Comparison of ENCODE assay signal across 26 cellular contexts in genomic region chr3:127578168-127578567, GRCh38. TPM values are rescaled to one million over a fixed set of nuclear protein-coding genes. Genes with fewer than 3 reads are reported as not detected.
DNase-seq lines count a peak whose midpoint lies in the region; ATAC-seq, FAIRE-seq and TF ChIP-seq lines count a peak whose summit lies in the region.
"Had no signal": no experiment of that assay in that cellular context is flagged by ENCODE, and none has a peak within 500 bp of the region (broad histone marks: within the 10 kb centered on the region; RNA-seq: fewer than 3 reads in every experiment).

No MANE protein-coding gene starts in this region.

- BruUV-seq in HepG2 (replicated peaks; lab: Mats Ljungman, UMichigan) (no TSS peak), PC-3 (replicated peaks; lab: Mats Ljungman, UMichigan) (no TSS peak)

- H3K27ac ChIP-seq in HepG2 (ENCODE audit: extremely low read length, insufficient read depth, low read length), result no peak overlapping the region
- H3K27ac ChIP-seq in right lobe of liver, result no peak overlapping the region
- H3K27ac ChIP-seq in RWPE1, result peak overlapping the region; percentile 59
- no peak overlapping the region for H3K27ac ChIP-seq in osteoblast (ENCODE audit: low read depth, low read length)
- no peak overlapping the region for H3K27ac ChIP-seq in neural progenitor cell
- H3K27ac ChIP-seq in CD8-positive, alpha-beta memory T cell (ENCODE audit: low read depth, low read length), result no peak overlapping the region
- no peak overlapping the region for H3K27ac ChIP-seq in PC-3 (ENCODE audit: low read length)
- H3K27ac ChIP-seq: A549; BLaER1 treated with 17β-estradiol and CSF1 and Interleukin-3, amounts not matched to agents 10 nM and 100 nM had no signal

- no peaks in the 10 kb centered on the region for H3K9me3 Mint-ChIP-seq in neural progenitor cell
- no peaks in the 10 kb centered on the region for H3K9me3 Mint-ChIP-seq in CD8-positive, alpha-beta memory T cell
- H3K9me3 Mint-ChIP-seq: CD14-positive monocyte; CD4-positive, alpha-beta T cell; GM23338; H9; HFFc6 had no signal

- TF ChIP-seq RAD21 in HepG2 (CRISPR knock-in tag; IDR thresholded peaks at IDR 0.05), result no peak

- DNase-seq in HepG2 (ENCODE audit: low spot score) (no peak), right lobe of liver (no peak), RWPE1 (ENCODE audit: low spot score) (no peak), osteoblast (ENCODE audit: insufficient read length, low spot score, missing footprints) (peak; percentile 38), neural progenitor cell (ENCODE audit: low spot score) (no peak), PC-3 (no peak)
- no peak for DNase-seq in CD8-positive, alpha-beta memory T cell
- DNase-seq: 8988T; ACHN; AML-193; BE2C; CD4-positive, alpha-beta T cell; DMS 273 treated with DMSO at 0.1 percent for 48 hours; DMS79; EL; GDM1; H9; HFFc6 had no signal

- H3K27me3 ChIP-seq in HepG2 (ENCODE audit: control insufficient read depth in 1 of 2, insufficient read depth in 2 of 2, low read length in 2 of 2) (no peaks in the 10 kb centered on the region), right lobe of liver (no peaks in the 10 kb centered on the region), osteoblast (ENCODE audit: insufficient read depth, low read length) (no peaks in the 10 kb centered on the region), neural progenitor cell (no peaks in the 10 kb centered on the region), PC-3 (ENCODE audit: low read length) (no peaks in the 10 kb centered on the region)
- no peaks in the 10 kb centered on the region for H3K27me3 ChIP-seq in CD8-positive, alpha-beta memory T cell (ENCODE audit: insufficient read depth, low read length, poor library complexity, severe bottlenecking)
- H3K27me3 ChIP-seq: BE2C; BLaER1 treated with 17β-estradiol and CSF1 and Interleukin-3, amounts not matched to agents 10 nM and 100 nM had no signal

- H3K4me1 Mint-ChIP-seq in neural progenitor cell, result peaks cover 15% of the 10 kb centered on the region
- peaks cover 15 to 43% (median 25%) of the 10 kb centered on the region in 3 donors for H3K4me1 Mint-ChIP-seq in CD8-positive, alpha-beta memory T cell
- H3K4me1 Mint-ChIP-seq: GM23338 had no signal

- peaks cover 15 to 30% of the 10 kb centered on the region in 2 experiments; a peak in 4 of 5 replicates for H3K36me3 ChIP-seq in HepG2 (replicated peaks in 1 of 2; ENCODE audit: control insufficient read depth in 1 of 2, insufficient read depth in 2 of 2, low read length in 2 of 2)
- peaks cover 0 to 8% (median 3%) of the 10 kb centered on the region in 4 donors for H3K36me3 ChIP-seq in right lobe of liver
- H3K36me3 ChIP-seq in osteoblast (ENCODE audit: insufficient read depth, low read length), result peaks cover 34% of the 10 kb centered on the region
- no peaks in the 10 kb centered on the region for H3K36me3 ChIP-seq in neural progenitor cell
- H3K36me3 ChIP-seq in CD8-positive, alpha-beta memory T cell (ENCODE audit: insufficient read depth, low read length), result peaks cover 7% of the 10 kb centered on the region
- H3K36me3 ChIP-seq in PC-3 (ENCODE audit: low read depth, low read length), result peaks cover 8% of the 10 kb centered on the region; the same call in 1 of the 2 replicates

- no peak for TF ChIP-seq POLR2A in HepG2 (IDR thresholded peaks at IDR 0.05; ENCODE audit: insufficient read depth in 1 of 2, low read depth in 2 of 2, low read length in 2 of 2)
- no peak for TF ChIP-seq POLR2A in right lobe of liver (IDR thresholded peaks at IDR 0.05)

- ATAC-seq in HepG2 (no peak), right lobe of liver (no peak), PC-3 (no peak)
- ATAC-seq: A549, GM12878, GM23338, HCT116 had no signal

- no peak overlapping the region for H3K27ac Mint-ChIP-seq in neural progenitor cell
- peak overlapping the region in 1 of 8 donors; percentile 40 for H3K27ac Mint-ChIP-seq in CD8-positive, alpha-beta memory T cell
- H3K27ac Mint-ChIP-seq: GM23338, H9, HFFc6 had no signal

- no peaks in the 10 kb centered on the region for H3K9me3 ChIP-seq in HepG2 (ENCODE audit: low read length)
- H3K9me3 ChIP-seq in right lobe of liver, result no peaks in the 10 kb centered on the region
- H3K9me3 ChIP-seq in osteoblast (ENCODE audit: low read depth, low read length), result no peaks in the 10 kb centered on the region
- H3K9me3 ChIP-seq in neural progenitor cell (ENCODE audit: low read depth), result no peaks in the 10 kb centered on the region
- H3K9me3 ChIP-seq in CD8-positive, alpha-beta memory T cell (ENCODE audit: low read length), result no peaks in the 10 kb centered on the region
- no peaks in the 10 kb centered on the region for H3K9me3 ChIP-seq in PC-3 (ENCODE audit: low read length)
- H3K9me3 ChIP-seq: A549; BE2C; BLaER1 treated with 17β-estradiol and CSF1 and Interleukin-3, amounts not matched to agents 10 nM and 100 nM had no signal

- in situ Hi-C loops in HepG2 (cut with HindIII; ENCODE audit: extremely low pct_ligation_motif_present, low pct_unique_long_range_greater_than_20kb), result loop anchor here (10.0 kb wide), 1 partner anchor 237 kb away; no protein-coding TSS in a partner anchor

- H3K9ac ChIP-seq in HepG2 (ENCODE audit: insufficient read depth, low read depth, low read length) (no peak overlapping the region), neural progenitor cell (no peak overlapping the region), PC-3 (ENCODE audit: low read length) (no peak overlapping the region)
- H3K9ac ChIP-seq: BLaER1 treated with 17β-estradiol and CSF1 and Interleukin-3, amounts not matched to agents 10 nM and 100 nM had no signal

- H3K4me1 ChIP-seq in HepG2 (ENCODE audit: insufficient read depth, low read length) (no peaks in the 10 kb centered on the region), right lobe of liver (no peaks in the 10 kb centered on the region), osteoblast (ENCODE audit: insufficient read depth, low read length) (no peaks in the 10 kb centered on the region), neural progenitor cell (peaks cover 4% of the 10 kb centered on the region), PC-3 (ENCODE audit: insufficient read depth, low read length) (no peaks in the 10 kb centered on the region)
- H3K4me1 ChIP-seq in CD8-positive, alpha-beta memory T cell (ENCODE audit: insufficient read depth, low read length), result peaks cover 8% of the 10 kb centered on the region
- H3K4me1 ChIP-seq: BE2C had no signal

- no peak overlapping the region for H3K4me2 ChIP-seq in HepG2 (ENCODE audit: low read depth, low read length)
- no peak overlapping the region for H3K4me2 ChIP-seq in osteoblast (ENCODE audit: insufficient read depth, low read length)
- no peak overlapping the region for H3K4me2 ChIP-seq in neural progenitor cell
- H3K4me2 ChIP-seq in PC-3 (ENCODE audit: low read length), result no peak overlapping the region
- H3K4me2 ChIP-seq: A549; BLaER1 treated with 17β-estradiol and CSF1 and Interleukin-3, amounts not matched to agents 10 nM and 100 nM; GM23338 had no signal

- H3F3A ChIP-seq in neural progenitor cell (ENCODE audit: low read depth) (no peaks in the 10 kb centered on the region), PC-3 (ENCODE audit: low read length, unreplicated experiment) (no peaks in the 10 kb centered on the region)

- peaks cover 7% of the 10 kb centered on the region; the same call in 1 of the 2 replicates for H4K20me1 ChIP-seq in HepG2 (ENCODE audit: insufficient read depth, low read length)
- H4K20me1 ChIP-seq in osteoblast (ENCODE audit: insufficient read depth, low read length), result peaks cover 59% of the 10 kb centered on the region
- peaks cover 15% of the 10 kb centered on the region for H4K20me1 ChIP-seq in neural progenitor cell (ENCODE audit: low read depth)
- H4K20me1 ChIP-seq in PC-3 (ENCODE audit: low read length), result no peaks in the 10 kb centered on the region

- H2AFZ ChIP-seq in HepG2 (ENCODE audit: low read length), result no peak overlapping the region
- no peak overlapping the region for H2AFZ ChIP-seq in osteoblast (ENCODE audit: low read length)
- no peak overlapping the region for H2AFZ ChIP-seq in neural progenitor cell (replicated peaks)
- no peak overlapping the region for H2AFZ ChIP-seq in PC-3 (ENCODE audit: low read length)
- H2AFZ ChIP-seq: GM23338 had no signal

- no peak for TF ChIP-seq CTCF in HepG2 (CRISPR knock-in tag; IDR thresholded peaks at IDR 0.05)
- no peak for TF ChIP-seq CTCF in right lobe of liver (IDR thresholded peaks at IDR 0.05)
- TF ChIP-seq CTCF in RWPE1 (conservative IDR thresholded peaks at IDR 0.05; ENCODE audit: low read depth), result no peak
- no peak for TF ChIP-seq CTCF in osteoblast (IDR thresholded peaks at IDR 0.05; ENCODE audit: extremely low read depth, low read depth, low read length)
- no peak for TF ChIP-seq CTCF in neural progenitor cell (IDR thresholded peaks at IDR 0.05)
- no peak for TF ChIP-seq CTCF in PC-3 (conservative IDR thresholded peaks at IDR 0.05; ENCODE audit: low read depth, low read length)

- intact Hi-C loops in HepG2 (cut with micrococcal nuclease; ENCODE audit: unreplicated experiment), result no loop called here
- intact Hi-C loops in right lobe of liver (cut with DNase I), result no loop called here
- intact Hi-C loops in PC-3 (cut with micrococcal nuclease), result no loop called here

- H3K27me3 Mint-ChIP-seq in neural progenitor cell (ENCODE audit: insufficient read depth, low read depth), result peaks cover 3% of the 10 kb centered on the region
- no peaks in the 10 kb centered on the region for H3K27me3 Mint-ChIP-seq in CD8-positive, alpha-beta memory T cell
- H3K27me3 Mint-ChIP-seq: CD4-positive, alpha-beta T cell had no signal

- H3K79me2 ChIP-seq in HepG2 (ENCODE audit: insufficient read depth, low read length), result no peaks in the 10 kb centered on the region
- H3K79me2 ChIP-seq in osteoblast (ENCODE audit: insufficient read depth, low read length), result peaks cover 68% of the 10 kb centered on the region
- no peaks in the 10 kb centered on the region for H3K79me2 ChIP-seq in neural progenitor cell (ENCODE audit: low read depth)
- H3K79me2 ChIP-seq in PC-3 (ENCODE audit: low read length), result no peaks in the 10 kb centered on the region

- POLR2A ChIA-PET in HepG2 (lab: Yijun Ruan, JAX), result interaction anchor here (1.0 kb wide), 1 partner anchor 20 kb away, joined by 3 read pairs; the partner anchor contains the start of gene MCM2
- POLR2A ChIA-PET in RWPE1 (lab: Yijun Ruan, JAX; ENCODE audit: low non-redundant PET), result no interaction called here
- POLR2A ChIA-PET in CD8-positive, alpha-beta memory T cell (lab: Charles Lee), result no interaction called here
- POLR2A ChIA-PET in PC-3 (lab: Charles Lee; ENCODE audit: unreplicated experiment), result no interaction called here

- no peak for FAIRE-seq in HepG2 (lab: Jason Lieb, UNC)
- FAIRE-seq: A549, D721Med, GM12878, GM19239 had no signal

- CTCF ChIA-PET in HepG2 (lab: Yijun Ruan, JAX; ENCODE audit: low intra/inter-chr PET ratio, low total read pairs), result no interaction called here
- CTCF ChIA-PET in RWPE1 (lab: Yijun Ruan, JAX), result no interaction called here
- CTCF ChIA-PET in CD8-positive, alpha-beta memory T cell (lab: Charles Lee), result interaction anchor here (2.2 kb wide), 1 partner anchor 20 kb away, joined by 6 read pairs; the partner anchor contains the start of gene MCM2
- CTCF ChIA-PET in PC-3 (lab: Charles Lee), result no interaction called here

- TF ChIP-seq EP300 in HepG2 (IDR thresholded peaks at IDR 0.05; ENCODE audit: low read depth in 2 of 2, low read length in 2 of 2) (no peak), HepG2 (CRISPR knock-in tag; IDR thresholded peaks at IDR 0.05; ENCODE audit: borderline replicate concordance) (no peak)

- H3K4me3 ChIP-seq in HepG2 (replicated peaks in 1 of 3; ENCODE audit: insufficient read depth in 1 of 3, low read depth in 2 of 3, low read length in 3 of 3) (no peak overlapping the region), right lobe of liver (no peak overlapping the region), osteoblast (ENCODE audit: insufficient read depth, low read length) (no peak overlapping the region), neural progenitor cell (no peak overlapping the region), PC-3 (ENCODE audit: low read length) (no peak overlapping the region)
- no peak overlapping the region for H3K4me3 ChIP-seq in CD8-positive, alpha-beta memory T cell (ENCODE audit: low read length)
- H3K4me3 ChIP-seq: A549; BLaER1 treated with 17β-estradiol and CSF1 and Interleukin-3, amounts not matched to agents 10 nM and 100 nM; GM12878; GM23338 had no signal

- no peak overlapping the region for H3K4me3 Mint-ChIP-seq in neural progenitor cell
- no peak overlapping the region for H3K4me3 Mint-ChIP-seq in CD8-positive, alpha-beta memory T cell
- H3K4me3 Mint-ChIP-seq: CD14-positive monocyte; CD4-positive, alpha-beta T cell; GM23338; H9; HFFc6 had no signal

- peaks cover 4% of the 10 kb centered on the region for H3K36me3 Mint-ChIP-seq in neural progenitor cell
- peaks cover 0 to 36% (median 4%) of the 10 kb centered on the region in 3 donors for H3K36me3 Mint-ChIP-seq in CD8-positive, alpha-beta memory T cell

- no peaks in the 10 kb centered on the region for H3K9me2 ChIP-seq in PC-3 (replicated peaks; ENCODE audit: low read length)

- 80% methylated on average over 1 of the region's 2 CpGs for WGBS in HepG2 (ENCODE audit: low lambda C conversion rate)
- no CpG with 5 or more reads among the region's 2 CpGs for WGBS in right lobe of liver (ENCODE audit: insufficient coverage, low coverage, low lambda C conversion rate, missing lambda C conversion rate)

RNA-seq across cellular contexts. Expression of gene TPRA1, which starts 12.4 kb away (rescaled TPM):
- 16.0 and 25.8 TPM in 2 replicates for total RNA-seq in HepG2 (2016; rRNA removed; fragmentation: Illumina TruSeq; extraction: Trizol)
- 5.2 and 7.7 TPM in 2 replicates for total RNA-seq in HepG2 (2016; cell fraction: cytosol; rRNA removed; fragmentation: Illumina TruSeq; extraction: Trizol; ENCODE audit: low read depth)
- 18.1 and 26.7 TPM in 2 replicates for total RNA-seq in HepG2 (2016; cell fraction: insoluble cytoplasmic fraction; rRNA removed; fragmentation: Illumina TruSeq; extraction: Trizol)
- 14.2 and 15.9 TPM in 2 replicates for total RNA-seq in HepG2 (2016; cell fraction: membrane; rRNA removed; fragmentation: Illumina TruSeq; extraction: Trizol)
- 19.5 and 20.8 TPM in 2 replicates for total RNA-seq in HepG2 (2016; cell fraction: nucleus; rRNA removed; fragmentation: Illumina TruSeq; extraction: Trizol)
- polyA plus RNA-seq in HepG2 (2011; rRNA removed), result 25.4 and 35.4 TPM in 2 replicates
- 20.8 and 29.8 TPM in 2 replicates for polyA plus RNA-seq in HepG2 (2011; cell fraction: cytosol; rRNA removed)
- 39.0 and 41.7 TPM in 2 replicates for polyA plus RNA-seq in HepG2 (2011; cell fraction: nucleus; rRNA removed)
- polyA plus RNA-seq in HepG2 (2012), result 13.0 and 16.0 TPM in 2 replicates
- 5.6 and 6.4 TPM in 2 replicates for polyA plus RNA-seq in HepG2 (2016; cell fraction: cytosol; fragmentation: Illumina TruSeq; extraction: Trizol; ENCODE audit: low read depth)
- 14.3 TPM in 2 replicates for polyA plus RNA-seq in HepG2 (2016; cell fraction: insoluble cytoplasmic fraction; fragmentation: Illumina TruSeq; extraction: Trizol; ENCODE audit: low read depth)
- 9.6 and 10.9 TPM in 2 replicates for polyA plus RNA-seq in HepG2 (2016; cell fraction: membrane; fragmentation: Illumina TruSeq; extraction: Trizol; ENCODE audit: low read depth)
- polyA plus RNA-seq in HepG2 (2016; cell fraction: nucleus; fragmentation: Illumina TruSeq; extraction: Trizol; ENCODE audit: insufficient read depth, low read depth), result 34.7 and 36.4 TPM in 2 replicates
- polyA minus RNA-seq in HepG2 (2011; rRNA and poly(A)+ RNA removed; ENCODE audit: low replicate concordance), result 60.4 and 130 TPM in 2 replicates
- polyA minus RNA-seq in HepG2 (2011; cell fraction: cytosol; rRNA and poly(A)+ RNA removed), result 12.0 and 12.9 TPM in 2 replicates
- polyA minus RNA-seq in HepG2 (2011; cell fraction: nucleus; rRNA and poly(A)+ RNA removed), result 12.6 and 20.5 TPM in 2 replicates
- 10 to 100 TPM; 13.9 to 25.9 (median 23.3) TPM for total RNA-seq in right lobe of liver
- 29.5 and 30.4 TPM in 2 replicates for total RNA-seq in osteoblast
- total RNA-seq in neural progenitor cell (ENCODE audit: low replicate concordance), result 11.8 and 27.4 TPM in 2 replicates
- total RNA-seq in CD8-positive, alpha-beta memory T cell, result 10 to 100 TPM; 48.9 to 52.1 TPM
- 30.4 TPM for polyA plus RNA-seq in CD8-positive, alpha-beta memory T cell
- total RNA-seq in PC-3 (2014; rRNA removed), result 25.7 and 34.0 TPM in 2 replicates

RNA-seq across cellular contexts. Expression of gene MCM2, which starts 20.0 kb away (rescaled TPM):
- total RNA-seq in HepG2 (2016; rRNA removed; fragmentation: Illumina TruSeq; extraction: Trizol) (133 and 134 TPM in 2 replicates), right lobe of liver (10 to 100 TPM in 2 of 6 experiments, 1 to 10 TPM in 4; 1.6 to 25.3 (median 3.2) TPM), osteoblast (14.5 and 15.3 TPM in 2 replicates), neural progenitor cell (ENCODE audit: low replicate concordance) (104 and 180 TPM in 2 replicates), PC-3 (2014; rRNA removed) (131 and 252 TPM in 2 replicates)
- 22.3 and 24.9 TPM in 2 replicates for total RNA-seq in HepG2 (2016; cell fraction: cytosol; rRNA removed; fragmentation: Illumina TruSeq; extraction: Trizol; ENCODE audit: low read depth)
- 115 and 130 TPM in 2 replicates for total RNA-seq in HepG2 (2016; cell fraction: insoluble cytoplasmic fraction; rRNA removed; fragmentation: Illumina TruSeq; extraction: Trizol)
- 33.8 and 39.4 TPM in 2 replicates for total RNA-seq in HepG2 (2016; cell fraction: membrane; rRNA removed; fragmentation: Illumina TruSeq; extraction: Trizol)
- total RNA-seq in HepG2 (2016; cell fraction: nucleus; rRNA removed; fragmentation: Illumina TruSeq; extraction: Trizol), result 68.8 and 75.2 TPM in 2 replicates
- polyA plus RNA-seq in HepG2 (2011; rRNA removed), result 34.3 and 43.5 TPM in 2 replicates
- 28.9 and 46.8 TPM in 2 replicates for polyA plus RNA-seq in HepG2 (2011; cell fraction: cytosol; rRNA removed)
- 34.6 and 57.1 TPM in 2 replicates for polyA plus RNA-seq in HepG2 (2011; cell fraction: nucleus; rRNA removed)
- 19.7 and 32.1 TPM in 2 replicates for polyA plus RNA-seq in HepG2 (2012)
- polyA plus RNA-seq in HepG2 (2016; cell fraction: cytosol; fragmentation: Illumina TruSeq; extraction: Trizol; ENCODE audit: low read depth), result 7.2 and 8.0 TPM in 2 replicates
- 74.7 and 93.0 TPM in 2 replicates for polyA plus RNA-seq in HepG2 (2016; cell fraction: insoluble cytoplasmic fraction; fragmentation: Illumina TruSeq; extraction: Trizol; ENCODE audit: low read depth)
- 14.0 and 16.6 TPM in 2 replicates for polyA plus RNA-seq in HepG2 (2016; cell fraction: membrane; fragmentation: Illumina TruSeq; extraction: Trizol; ENCODE audit: low read depth)
- polyA plus RNA-seq in HepG2 (2016; cell fraction: nucleus; fragmentation: Illumina TruSeq; extraction: Trizol; ENCODE audit: insufficient read depth, low read depth), result 65.8 and 73.2 TPM in 2 replicates
- 166 and 435 TPM in 2 replicates for polyA minus RNA-seq in HepG2 (2011; rRNA and poly(A)+ RNA removed; ENCODE audit: low replicate concordance)
- 38.0 and 60.1 TPM in 2 replicates for polyA minus RNA-seq in HepG2 (2011; cell fraction: cytosol; rRNA and poly(A)+ RNA removed)
- 20.4 and 28.2 TPM in 2 replicates for polyA minus RNA-seq in HepG2 (2011; cell fraction: nucleus; rRNA and poly(A)+ RNA removed)
- total RNA-seq in CD8-positive, alpha-beta memory T cell, result 100 to 1,000 TPM; 279 to 288 TPM
- polyA plus RNA-seq in CD8-positive, alpha-beta memory T cell, result 12.0 TPM

RNA-seq across cellular contexts. Expression of gene PODXL2, which starts 50.8 kb away (rescaled TPM):
- total RNA-seq in HepG2 (2016; rRNA removed; fragmentation: Illumina TruSeq; extraction: Trizol) (13.5 and 25.1 TPM in 2 replicates), right lobe of liver (1 to 10 TPM in 1 of 6 experiments, under 1 TPM in 5; 0.19 to 1.6 (median 0.63) TPM), osteoblast (0.36 and 0.59 TPM in 2 replicates), neural progenitor cell (ENCODE audit: low replicate concordance) (18.4 and 43.8 TPM in 2 replicates), PC-3 (2014; rRNA removed) (32.4 and 45.8 TPM in 2 replicates)
- 11.1 and 12.1 TPM in 2 replicates for total RNA-seq in HepG2 (2016; cell fraction: cytosol; rRNA removed; fragmentation: Illumina TruSeq; extraction: Trizol; ENCODE audit: low read depth)
- total RNA-seq in HepG2 (2016; cell fraction: insoluble cytoplasmic fraction; rRNA removed; fragmentation: Illumina TruSeq; extraction: Trizol), result 12.9 and 25.2 TPM in 2 replicates
- total RNA-seq in HepG2 (2016; cell fraction: membrane; rRNA removed; fragmentation: Illumina TruSeq; extraction: Trizol), result 17.4 and 19.2 TPM in 2 replicates
- total RNA-seq in HepG2 (2016; cell fraction: nucleus; rRNA removed; fragmentation: Illumina TruSeq; extraction: Trizol), result 22.7 and 24.9 TPM in 2 replicates
- polyA plus RNA-seq in HepG2 (2011; rRNA removed), result 20.4 and 31.7 TPM in 2 replicates
- 24.7 and 33.2 TPM in 2 replicates for polyA plus RNA-seq in HepG2 (2011; cell fraction: cytosol; rRNA removed)
- 25.3 and 29.3 TPM in 2 replicates for polyA plus RNA-seq in HepG2 (2011; cell fraction: nucleus; rRNA removed)
- polyA plus RNA-seq in HepG2 (2012), result 12.3 and 15.4 TPM in 2 replicates
- 13.5 and 14.7 TPM in 2 replicates for polyA plus RNA-seq in HepG2 (2016; cell fraction: cytosol; fragmentation: Illumina TruSeq; extraction: Trizol; ENCODE audit: low read depth)
- polyA plus RNA-seq in HepG2 (2016; cell fraction: insoluble cytoplasmic fraction; fragmentation: Illumina TruSeq; extraction: Trizol; ENCODE audit: low read depth), result 12.3 and 15.0 TPM in 2 replicates
- 18.5 and 19.8 TPM in 2 replicates for polyA plus RNA-seq in HepG2 (2016; cell fraction: membrane; fragmentation: Illumina TruSeq; extraction: Trizol; ENCODE audit: low read depth)
- polyA plus RNA-seq in HepG2 (2016; cell fraction: nucleus; fragmentation: Illumina TruSeq; extraction: Trizol; ENCODE audit: insufficient read depth, low read depth), result 39.4 and 41.1 TPM in 2 replicates
- 19.7 and 24.8 TPM in 2 replicates for polyA minus RNA-seq in HepG2 (2011; rRNA and poly(A)+ RNA removed; ENCODE audit: low replicate concordance)
- polyA minus RNA-seq in HepG2 (2011; cell fraction: cytosol; rRNA and poly(A)+ RNA removed), result 10.5 and 11.6 TPM in 2 replicates
- 5.3 and 7.3 TPM in 2 replicates for polyA minus RNA-seq in HepG2 (2011; cell fraction: nucleus; rRNA and poly(A)+ RNA removed)
- total RNA-seq in CD8-positive, alpha-beta memory T cell, result 1 to 10 TPM; 1.4 to 1.7 TPM
- polyA plus RNA-seq in CD8-positive, alpha-beta memory T cell, result 4.7 TPM
